In genomic region chr15:41827880-41828746, GRCh38 we compare ENCODE assay signal across 8 cellular contexts.
DNase-seq lines count a peak whose midpoint lies in the region; ATAC-seq and TF ChIP-seq lines count a peak whose summit lies in the region.

JMJD7 (plus strand) TSS chr15:41828092; CDS start chr15:41828125, 33 bp downstream.

- no peaks in the 10 kb centered on the region for H3K9me3 Mint-ChIP-seq in memory B cell

- no peaks in the 10 kb centered on the region for H3K27me3 Mint-ChIP-seq in memory B cell

- H3K27ac Mint-ChIP-seq in memory B cell: peak within 1 kb of the TSS; percentile 82

- H3K4me1 Mint-ChIP-seq in memory B cell: peaks cover 23% of the 10 kb centered on the region

- ATAC-seq in HG03457 (IDR thresholded peaks at IDR 0.05; ENCODE audit: unreplicated experiment) (peak; percentile 45), memory B cell (ENCODE audit: low read depth) (peak; percentile 94)

- H3K4me3 Mint-ChIP-seq in memory B cell: peak within 1 kb of the TSS; percentile 98

- DNase-seq in Ammon's horn (ENCODE audit: low spot score): peak; percentile 95
- DNase-seq in NK-92 (lab: John Stamatoyannopoulos, UW; ENCODE audit: unreplicated experiment): peak; percentile 70
- DNase-seq in activated CD8-positive, alpha-beta memory T cell treated with anti-CD3 and anti-CD28 coated beads for 24 hours: peak; percentile 99
- peak; percentile 95 for DNase-seq in effector CD4-positive, alpha-beta T cell
- DNase-seq in memory B cell (ENCODE audit: low spot score in 2 of 2): peak; percentile 92 to 95
- DNase-seq in stimulated activated CD4-positive, alpha-beta T cell treated with anti-CD3 and anti-CD28 coated beads, TNF-alpha, amount 100 ng/mL, for 48 hours (ENCODE audit: low read depth in 3 of 3): peak; percentile 85 to 99 (median 96)

- peaks cover 4% of the 10 kb centered on the region for H3K36me3 Mint-ChIP-seq in memory B cell

- TF ChIP-seq POLR2A in GM19193 (IDR thresholded peaks at IDR 0.05; ENCODE audit: extremely low read depth, insufficient read depth, insufficient read length): peak; percentile 71

Comparison
In these comparisons a context has a peak if more than half of its experiments do, and no peak if none do; other contexts are left out.
1. Peak in every context shown above with its lines: DNase-seq and ATAC-seq.